9 cellular contexts compared by ENCODE assay signal in genomic region chr14:52917732-52918131, GRCh38. TPM values are rescaled to one million over a fixed set of nuclear protein-coding genes. Genes with fewer than 3 reads are reported as not detected.
DNase-seq lines count a peak whose midpoint lies in the region; ATAC-seq lines count a peak whose summit lies in the region.
"Had no signal": no experiment of that assay in that cellular context is flagged by ENCODE, and none has a peak within 500 bp of the region (broad histone marks: within the 10 kb centered on the region; RNA-seq: fewer than 3 reads in every experiment).

No MANE protein-coding gene starts in this region.

- H3K36me3 Mint-ChIP-seq in activated T-cell treated with anti-CD3 and anti-CD28 coated beads, Interleukin-2, amount 50 U/mL, for 24 hours (ENCODE audit: low read depth): no peaks in the 10 kb centered on the region
- H3K36me3 Mint-ChIP-seq in stimulated activated naive B cell treated with anti-CD40 and anti-IgM and Interleukin-4, amounts not matched to agents 10 μg/mL and 1 μg/mL and 100 μg/mL, for 72 hours: no peaks in the 10 kb centered on the region

- no peak overlapping the region for H2AFZ ChIP-seq in GM23248
- H2AFZ ChIP-seq: neural progenitor cell had no signal

- peaks cover 18% of the 10 kb centered on the region for H4K20me1 ChIP-seq in GM23248 (ENCODE audit: insufficient read depth)

- H3K9ac ChIP-seq in GM23248: no peak overlapping the region
- H3K9ac ChIP-seq: neural progenitor cell had no signal

- H3F3A ChIP-seq in GM23248 (ENCODE audit: insufficient read depth): peaks cover 83% of the 10 kb centered on the region

- H3K9me2 ChIP-seq in GM23248 (ENCODE audit: insufficient read depth): no peaks in the 10 kb centered on the region

- peaks cover 27% of the 10 kb centered on the region for H3K4me1 Mint-ChIP-seq in activated T-cell treated with anti-CD3 and anti-CD28 coated beads, Interleukin-2, amount 50 U/mL, for 24 hours (ENCODE audit: low read depth)
- H3K4me1 Mint-ChIP-seq in stimulated activated naive B cell treated with anti-CD40 and anti-IgM and Interleukin-4, amounts not matched to agents 10 μg/mL and 1 μg/mL and 100 μg/mL, for 72 hours: peaks cover 4 to 6% of the 10 kb centered on the region in 2 donors

- DNase-seq in GM23248 (peak; percentile 53), right cardiac atrium (no peak), SIG-M5 (lab: John Stamatoyannopoulos, UW) (no peak), middle frontal gyrus (ENCODE audit: extremely low spot score, low spot score) (no peak), NCI-H2196 treated with DMSO at 0.1 percent for 48 hours (lab: John Stamatoyannopoulos, UW; ENCODE audit: unreplicated experiment) (no peak)
- DNase-seq in activated T-cell treated with anti-CD3 and anti-CD28 coated beads, Interleukin-2, amount 50 U/mL, for 24 hours: no peak
- DNase-seq in stimulated activated naive B cell treated with anti-CD40 and anti-IgM and Interleukin-4, amounts not matched to agents 10 μg/mL and 1 μg/mL and 100 μg/mL, for 72 hours: no peak

- H3K79me2 ChIP-seq in GM23248 (ENCODE audit: insufficient read depth): peaks cover 100% of the 10 kb centered on the region

- in situ Hi-C loops in GM23248 (cut with MboI): no loop called here

- no peaks in the 10 kb centered on the region for H3K27me3 ChIP-seq in GM23248 (replicated peaks; ENCODE audit: insufficient read depth)
- no peaks in the 10 kb centered on the region for H3K27me3 ChIP-seq in right cardiac atrium (ENCODE audit: control insufficient read depth, insufficient read depth)
- H3K27me3 ChIP-seq: neural progenitor cell had no signal

- no peak overlapping the region for H3K4me3 ChIP-seq in GM23248
- no peak overlapping the region for H3K4me3 ChIP-seq in right cardiac atrium (ENCODE audit: low read length)
- H3K4me3 ChIP-seq: neural progenitor cell had no signal

- peak overlapping the region; percentile 79 for H3K27ac Mint-ChIP-seq in activated T-cell treated with anti-CD3 and anti-CD28 coated beads, Interleukin-2, amount 50 U/mL, for 24 hours
- peak overlapping the region; percentile 31 for H3K27ac Mint-ChIP-seq in stimulated activated naive B cell treated with anti-CD40 and anti-IgM and Interleukin-4, amounts not matched to agents 10 μg/mL and 1 μg/mL and 100 μg/mL, for 72 hours
- H3K27ac Mint-ChIP-seq: neural progenitor cell had no signal

- 69 to 70% methylated on average over 1 of the region's 1 CpG for WGBS in GM23248 (ENCODE audit: low coverage in 1 of 2, low lambda C conversion rate in 2 of 2, missing lambda C conversion rate in 2 of 2), 2 experiments
- 78% methylated on average over 1 of the region's 1 CpG for WGBS in right cardiac atrium

- no peak overlapping the region for H3K4me3 Mint-ChIP-seq in activated T-cell treated with anti-CD3 and anti-CD28 coated beads, Interleukin-2, amount 50 U/mL, for 24 hours
- H3K4me3 Mint-ChIP-seq in stimulated activated naive B cell treated with anti-CD40 and anti-IgM and Interleukin-4, amounts not matched to agents 10 μg/mL and 1 μg/mL and 100 μg/mL, for 72 hours: no peak overlapping the region
- H3K4me3 Mint-ChIP-seq: neural progenitor cell had no signal

- H3K9me3 ChIP-seq in GM23248 (ENCODE audit: low read depth) (no peaks in the 10 kb centered on the region), right cardiac atrium (ENCODE audit: control insufficient read depth, low read length) (no peaks in the 10 kb centered on the region)

- H3K4me2 ChIP-seq in GM23248 (ENCODE audit: unreplicated experiment): peak overlapping the region; percentile 40
- H3K4me2 ChIP-seq: neural progenitor cell had no signal

- peak; percentile 44 to 48 for ATAC-seq in right cardiac atrium
- ATAC-seq in stimulated activated naive B cell treated with anti-CD40 and anti-IgM and Interleukin-4, amounts not matched to agents 10 μg/mL and 1 μg/mL and 100 μg/mL, for 72 hours (replicated peaks): no peak

- intact Hi-C loops in right cardiac atrium (cut with DNase I): loop anchor here in 1 of 4 donors (2.0 kb wide), 1 partner anchor 21 kb away; no protein-coding TSS in a partner anchor

- H3K4me1 ChIP-seq in GM23248 (ENCODE audit: insufficient read depth): peaks cover 73% of the 10 kb centered on the region
- peaks cover 12% of the 10 kb centered on the region for H3K4me1 ChIP-seq in right cardiac atrium (ENCODE audit: control insufficient read depth, insufficient read depth, low read length)
- H3K4me1 ChIP-seq: neural progenitor cell had no signal

- H3K27me3 Mint-ChIP-seq in activated T-cell treated with anti-CD3 and anti-CD28 coated beads, Interleukin-2, amount 50 U/mL, for 24 hours: no peaks in the 10 kb centered on the region
- no peaks in the 10 kb centered on the region for H3K27me3 Mint-ChIP-seq in stimulated activated naive B cell treated with anti-CD40 and anti-IgM and Interleukin-4, amounts not matched to agents 10 μg/mL and 1 μg/mL and 100 μg/mL, for 72 hours

- peaks cover 25% of the 10 kb centered on the region for H3K36me3 ChIP-seq in GM23248 (ENCODE audit: low read depth)
- H3K36me3 ChIP-seq: neural progenitor cell had no signal

- H3K27ac ChIP-seq in GM23248 (peak overlapping the region; percentile 47), right cardiac atrium (ENCODE audit: low read length) (no peak overlapping the region)
- H3K27ac ChIP-seq: neural progenitor cell, VCaP had no signal

- no peaks in the 10 kb centered on the region for H3K9me3 Mint-ChIP-seq in activated T-cell treated with anti-CD3 and anti-CD28 coated beads, Interleukin-2, amount 50 U/mL, for 24 hours
- H3K9me3 Mint-ChIP-seq in stimulated activated naive B cell treated with anti-CD40 and anti-IgM and Interleukin-4, amounts not matched to agents 10 μg/mL and 1 μg/mL and 100 μg/mL, for 72 hours: no peaks in the 10 kb centered on the region
- H3K9me3 Mint-ChIP-seq: neural progenitor cell had no signal

RNA-seq across cellular contexts. Expression of gene FERMT2, which starts 33.1 kb away (rescaled TPM):
- 217 and 256 TPM in 2 replicates for total RNA-seq in GM23248 (2014; rRNA removed; shearing (Covaris generic))
- polyA plus RNA-seq in GM23248 (2016; fragmentation: Nextera tagmentation; extraction: Ambion mirVana) (124 and 126 TPM in 2 replicates), right cardiac atrium (48.8 TPM)
- 100 to 1,000 TPM; 102 to 180 (median 117) TPM for total RNA-seq in right cardiac atrium

Comparison
In these comparisons a context has a peak if more than half of its experiments do, and no peak if none do; other contexts are left out.
1. ATAC-seq: peak in right cardiac atrium (2 of 2); none in stimulated activated naive B cell treated with anti-CD40 and anti-IgM and Interleukin-4, amounts not matched to agents 10 μg/mL and 1 μg/mL and 100 μg/mL, for 72 hours (0 of 2).